Comparison of ENCODE assay signal across 17 cellular contexts in genomic region chrX:75107863-75108509, GRCh38.
"Had no signal": no experiment of that assay in that cellular context is flagged by ENCODE, and none has a peak within 500 bp of the region (broad histone marks: within the 10 kb centered on the region; RNA-seq: fewer than 3 reads in every experiment).

No MANE protein-coding gene starts in this region.

- H3K27ac ChIP-seq: dorsolateral prefrontal cortex, ovary had no signal

- H3K9me3 ChIP-seq: ovary, SK-N-SH had no signal

- H3K27me3 ChIP-seq: ovary had no signal

- H3K36me3 ChIP-seq: ovary had no signal

- DNase-seq: activated B cell treated with CpG ODN at 0.5 μM for 24 hours; activated CD4-positive, alpha-beta T cell treated with anti-CD3 and anti-CD28 coated beads, Interleukin-2, amount 10 ng/mL, durations not matched to agents 24 days and 14 days; activated CD8-positive, alpha-beta T cell treated with anti-CD3 and anti-CD28 coated beads for 36 hours; activated naive CD4-positive, alpha-beta T cell; activated naive CD8-positive, alpha-beta T cell treated with anti-CD3 and anti-CD28 coated beads for 36 hours; activated T-cell treated with anti-CD3 and anti-CD28 coated beads, Interleukin-2, amount 50 U/mL, for 1 hour; amniotic stem cell; dorsolateral prefrontal cortex; head of caudate nucleus; mammary epithelial cell; naive thymus-derived CD4-positive, alpha-beta T cell; ovary; SK-N-SH; stimulated activated CD4-positive, alpha-beta T cell treated with anti-CD3 and anti-CD28 coated beads, Interleukin-4, amount 100 ng/mL, for 4 hours had no signal

- ATAC-seq: activated CD8-positive, alpha-beta T cell treated with anti-CD3 and anti-CD28 coated beads for 36 hours; activated T-helper 17 cell treated with anti-CD3 and anti-CD28 coated beads, Interleukin-2, amount 50 U/mL, for 72 hours; naive thymus-derived CD4-positive, alpha-beta T cell; sciatic nerve; stimulated activated memory B cell treated with anti-CD40 and anti-IgM and Interleukin-4, amounts not matched to agents 10 μg/mL and 1 μg/mL and 100 μg/mL, for 72 hours had no signal

- H3K4me3 ChIP-seq: dorsolateral prefrontal cortex, ovary had no signal
